1 cellular context compared by ENCODE assay signal in the genomic region with DNA sequence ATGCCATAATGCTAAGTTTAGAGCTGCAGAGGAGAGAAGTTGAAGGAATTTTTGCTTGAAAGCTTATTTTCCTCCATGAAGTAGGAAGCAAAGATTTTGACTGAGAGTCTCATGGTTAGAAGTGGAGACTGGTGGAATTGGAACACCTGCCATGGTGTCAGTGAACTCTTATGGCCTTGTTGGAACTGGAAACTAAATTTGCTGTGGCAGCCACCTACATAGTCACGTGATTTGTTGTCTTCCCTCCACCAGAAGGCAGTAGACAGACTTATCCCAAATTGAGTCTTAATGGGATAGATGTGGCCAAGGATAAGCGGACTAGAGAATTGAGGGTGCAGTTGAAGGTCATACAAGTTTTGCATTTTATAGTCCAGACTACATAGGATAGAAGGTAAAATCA.
TF ChIP-seq lines count a peak whose summit lies in the region.

No MANE protein-coding gene starts in this region.

TF ChIP-seq in K562, 482 proteins besides CTCF, POLR2A, EP300 and RAD21:
- TF ChIP-seq TFE3 (CRISPR knock-in tag; IDR thresholded peaks at IDR 0.05) (peak; percentile 94), RBBP5 (IDR thresholded peaks at IDR 0.05; ENCODE audit: borderline replicate concordance, insufficient read depth, low read length, poor library complexity, severe bottlenecking) (no peak), USF2 (CRISPR knock-in tag; IDR thresholded peaks at IDR 0.05) (peak; percentile 59), CBFA2T2 (conservative IDR thresholded peaks at IDR 0.05) (peak; percentile 21; the same call in 1 of the 2 replicates), RAD51 (IDR thresholded peaks at IDR 0.05; ENCODE audit: borderline replicate concordance, low read depth) (peak; percentile 78), KHSRP (IDR thresholded peaks at IDR 0.05) (no peak), TOE1 (IDR thresholded peaks at IDR 0.05; ENCODE audit: borderline replicate concordance) (peak; percentile 87), TOE1 (CRISPR knock-in tag; IDR thresholded peaks at IDR 0.05; ENCODE audit: borderline replicate concordance, low read depth) (no peak)
